1 cellular context compared by ENCODE assay signal in the genomic region with DNA sequence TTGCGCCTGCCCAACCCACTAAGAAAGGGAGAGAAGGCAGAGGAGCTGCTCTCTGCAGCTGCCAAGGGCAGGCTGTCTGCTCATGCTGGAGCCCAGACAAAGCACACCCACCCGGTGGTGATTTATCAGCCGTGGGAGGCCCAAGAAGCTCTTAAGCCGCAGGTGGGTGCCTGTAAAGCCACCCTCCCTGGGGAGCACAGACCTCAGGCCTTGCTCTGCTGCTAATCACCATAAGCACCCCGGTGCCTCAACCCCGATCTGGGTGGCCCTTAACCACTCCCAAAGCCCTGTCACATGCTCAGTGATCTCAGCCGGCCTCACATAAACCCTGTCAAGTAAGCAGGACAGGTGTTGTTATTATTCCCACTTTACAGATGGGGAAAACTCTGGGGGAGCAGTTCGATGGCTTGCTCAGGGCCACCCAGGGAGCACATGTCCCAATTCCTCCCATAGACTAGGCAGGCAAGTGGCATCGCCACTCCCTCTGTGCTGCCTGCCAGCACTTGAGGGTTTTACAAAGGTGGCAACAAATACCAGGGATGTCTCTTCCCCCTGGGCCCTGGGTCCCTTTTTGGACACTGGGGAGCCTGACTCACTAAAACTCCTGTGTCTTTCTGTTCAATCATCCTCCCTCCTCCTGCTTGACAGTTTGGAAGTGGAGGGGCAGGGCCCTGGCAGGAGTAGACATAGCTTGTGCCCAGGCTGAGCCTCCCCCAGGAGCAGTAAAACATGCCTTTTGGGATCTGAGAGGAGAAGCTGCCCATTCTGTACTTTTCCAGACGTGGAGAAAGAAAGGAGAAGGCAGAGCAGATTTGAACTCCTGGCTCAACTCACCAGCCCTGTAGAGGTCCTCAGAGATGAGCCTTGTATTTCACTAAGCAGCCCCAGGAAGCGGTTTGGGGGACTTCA.
TF ChIP-seq lines count a peak whose summit lies in the region.

No MANE protein-coding gene starts in this region.

TF ChIP-seq in GM12878, 131 proteins besides CTCF, POLR2A, EP300 and RAD21 (continued from another document and continues in another):
- TF ChIP-seq, protein P1, sequence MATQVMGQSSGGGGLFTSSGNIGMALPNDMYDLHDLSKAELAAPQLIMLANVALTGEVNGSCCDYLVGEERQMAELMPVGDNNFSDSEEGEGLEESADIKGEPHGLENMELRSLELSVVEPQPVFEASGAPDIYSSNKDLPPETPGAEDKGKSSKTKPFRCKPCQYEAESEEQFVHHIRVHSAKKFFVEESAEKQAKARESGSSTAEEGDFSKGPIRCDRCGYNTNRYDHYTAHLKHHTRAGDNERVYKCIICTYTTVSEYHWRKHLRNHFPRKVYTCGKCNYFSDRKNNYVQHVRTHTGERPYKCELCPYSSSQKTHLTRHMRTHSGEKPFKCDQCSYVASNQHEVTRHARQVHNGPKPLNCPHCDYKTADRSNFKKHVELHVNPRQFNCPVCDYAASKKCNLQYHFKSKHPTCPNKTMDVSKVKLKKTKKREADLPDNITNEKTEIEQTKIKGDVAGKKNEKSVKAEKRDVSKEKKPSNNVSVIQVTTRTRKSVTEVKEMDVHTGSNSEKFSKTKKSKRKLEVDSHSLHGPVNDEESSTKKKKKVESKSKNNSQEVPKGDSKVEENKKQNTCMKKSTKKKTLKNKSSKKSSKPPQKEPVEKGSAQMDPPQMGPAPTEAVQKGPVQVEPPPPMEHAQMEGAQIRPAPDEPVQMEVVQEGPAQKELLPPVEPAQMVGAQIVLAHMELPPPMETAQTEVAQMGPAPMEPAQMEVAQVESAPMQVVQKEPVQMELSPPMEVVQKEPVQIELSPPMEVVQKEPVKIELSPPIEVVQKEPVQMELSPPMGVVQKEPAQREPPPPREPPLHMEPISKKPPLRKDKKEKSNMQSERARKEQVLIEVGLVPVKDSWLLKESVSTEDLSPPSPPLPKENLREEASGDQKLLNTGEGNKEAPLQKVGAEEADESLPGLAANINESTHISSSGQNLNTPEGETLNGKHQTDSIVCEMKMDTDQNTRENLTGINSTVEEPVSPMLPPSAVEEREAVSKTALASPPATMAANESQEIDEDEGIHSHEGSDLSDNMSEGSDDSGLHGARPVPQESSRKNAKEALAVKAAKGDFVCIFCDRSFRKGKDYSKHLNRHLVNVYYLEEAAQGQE (IDR thresholded peaks at IDR 0.05; ENCODE audit: low read depth, low read length): no peak
- TF ChIP-seq NFIC (IDR thresholded peaks at IDR 0.05; ENCODE audit: low read depth, low read length) (no peak; the same call in 1 of the 2 replicates), SPI1 (IDR thresholded peaks at IDR 0.05; ENCODE audit: borderline replicate concordance, insufficient read depth, low read depth, low read length) (no peak), BHLHE40 (IDR thresholded peaks at IDR 0.05; ENCODE audit: borderline replicate concordance in 1 of 2, low read depth in 2 of 2, low read length in 1 of 2) (peak; percentile 89 to 92), NR2F1 (conservative IDR thresholded peaks at IDR 0.05) (peak; percentile 91), RB1 (IDR thresholded peaks at IDR 0.05; ENCODE audit: borderline replicate concordance) (no peak; the same call in 1 of the 2 replicates), IKZF2 (IDR thresholded peaks at IDR 0.05) (peak; percentile 80 to 85), MEF2B (IDR thresholded peaks at IDR 0.05; ENCODE audit: partially characterized antibody, poor library complexity, severe bottlenecking) (peak; percentile 99), IRF4 (IDR thresholded peaks at IDR 0.05; ENCODE audit: low read depth, low read length) (0 out of 2 replicates have a peak, but pooled peaks have one; percentile 45), KAT2A (conservative IDR thresholded peaks at IDR 0.05; ENCODE audit: control insufficient read depth, low read depth, low read length) (no peak), CHD4 (IDR thresholded peaks at IDR 0.05) (no peak), JUND (IDR thresholded peaks at IDR 0.05; ENCODE audit: low read depth, low read length) (peak; percentile 39; the same call in 1 of the 2 replicates), GABPA (IDR thresholded peaks at IDR 0.05; ENCODE audit: low read depth) (no peak), IKZF1 (conservative IDR thresholded peaks at IDR 0.05) (peak; percentile 91), ZNF384 (IDR thresholded peaks at IDR 0.05; ENCODE audit: borderline replicate concordance, low read depth, low read length) (peak; percentile 29; the same call in 1 of the 2 replicates), FOXK2 (IDR thresholded peaks at IDR 0.05) (no peak), CBFB (IDR thresholded peaks at IDR 0.05; ENCODE audit: low read depth) (peak; percentile 91), YBX1 (IDR thresholded peaks at IDR 0.05) (no peak), SP1 (IDR thresholded peaks at IDR 0.05; ENCODE audit: low read depth, low read length) (peak; percentile 83), ZSCAN29 (IDR thresholded peaks at IDR 0.05) (0 out of 2 replicates have a peak, but pooled peaks have one; percentile 21), ASH2L (IDR thresholded peaks at IDR 0.05; ENCODE audit: borderline replicate concordance, low read depth) (no peak), CEBPB (IDR thresholded peaks at IDR 0.05; ENCODE audit: borderline replicate concordance in 1 of 2, low read depth in 2 of 2, low read length in 2 of 2) (no peak), PML (IDR thresholded peaks at IDR 0.05; ENCODE audit: low read length) (no peak), DPF2 (IDR thresholded peaks at IDR 0.05) (peak; percentile 93), JUNB (IDR thresholded peaks at IDR 0.05) (no peak), CBX3 (IDR thresholded peaks at IDR 0.05; ENCODE audit: borderline replicate concordance, low read depth) (no peak), SMC3 (IDR thresholded peaks at IDR 0.05; ENCODE audit: borderline replicate concordance, low read length) (no peak)
- TF ChIP-seq, protein P2, sequence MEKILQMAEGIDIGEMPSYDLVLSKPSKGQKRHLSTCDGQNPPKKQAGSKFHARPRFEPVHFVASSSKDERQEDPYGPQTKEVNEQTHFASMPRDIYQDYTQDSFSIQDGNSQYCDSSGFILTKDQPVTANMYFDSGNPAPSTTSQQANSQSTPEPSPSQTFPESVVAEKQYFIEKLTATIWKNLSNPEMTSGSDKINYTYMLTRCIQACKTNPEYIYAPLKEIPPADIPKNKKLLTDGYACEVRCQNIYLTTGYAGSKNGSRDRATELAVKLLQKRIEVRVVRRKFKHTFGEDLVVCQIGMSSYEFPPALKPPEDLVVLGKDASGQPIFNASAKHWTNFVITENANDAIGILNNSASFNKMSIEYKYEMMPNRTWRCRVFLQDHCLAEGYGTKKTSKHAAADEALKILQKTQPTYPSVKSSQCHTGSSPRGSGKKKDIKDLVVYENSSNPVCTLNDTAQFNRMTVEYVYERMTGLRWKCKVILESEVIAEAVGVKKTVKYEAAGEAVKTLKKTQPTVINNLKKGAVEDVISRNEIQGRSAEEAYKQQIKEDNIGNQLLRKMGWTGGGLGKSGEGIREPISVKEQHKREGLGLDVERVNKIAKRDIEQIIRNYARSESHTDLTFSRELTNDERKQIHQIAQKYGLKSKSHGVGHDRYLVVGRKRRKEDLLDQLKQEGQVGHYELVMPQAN (conservative IDR thresholded peaks at IDR 0.05): no peak; the same call in 1 of the 2 replicates
- TF ChIP-seq, protein P3, sequence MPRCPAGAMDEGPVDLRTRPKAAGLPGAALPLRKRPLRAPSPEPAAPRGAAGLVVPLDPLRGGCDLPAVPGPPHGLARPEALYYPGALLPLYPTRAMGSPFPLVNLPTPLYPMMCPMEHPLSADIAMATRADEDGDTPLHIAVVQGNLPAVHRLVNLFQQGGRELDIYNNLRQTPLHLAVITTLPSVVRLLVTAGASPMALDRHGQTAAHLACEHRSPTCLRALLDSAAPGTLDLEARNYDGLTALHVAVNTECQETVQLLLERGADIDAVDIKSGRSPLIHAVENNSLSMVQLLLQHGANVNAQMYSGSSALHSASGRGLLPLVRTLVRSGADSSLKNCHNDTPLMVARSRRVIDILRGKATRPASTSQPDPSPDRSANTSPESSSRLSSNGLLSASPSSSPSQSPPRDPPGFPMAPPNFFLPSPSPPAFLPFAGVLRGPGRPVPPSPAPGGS (IDR thresholded peaks at IDR 0.05; ENCODE audit: borderline replicate concordance, insufficient read depth, low read depth, low read length, poor library complexity, severe bottlenecking): peak; percentile 89
- TF ChIP-seq, protein P4, sequence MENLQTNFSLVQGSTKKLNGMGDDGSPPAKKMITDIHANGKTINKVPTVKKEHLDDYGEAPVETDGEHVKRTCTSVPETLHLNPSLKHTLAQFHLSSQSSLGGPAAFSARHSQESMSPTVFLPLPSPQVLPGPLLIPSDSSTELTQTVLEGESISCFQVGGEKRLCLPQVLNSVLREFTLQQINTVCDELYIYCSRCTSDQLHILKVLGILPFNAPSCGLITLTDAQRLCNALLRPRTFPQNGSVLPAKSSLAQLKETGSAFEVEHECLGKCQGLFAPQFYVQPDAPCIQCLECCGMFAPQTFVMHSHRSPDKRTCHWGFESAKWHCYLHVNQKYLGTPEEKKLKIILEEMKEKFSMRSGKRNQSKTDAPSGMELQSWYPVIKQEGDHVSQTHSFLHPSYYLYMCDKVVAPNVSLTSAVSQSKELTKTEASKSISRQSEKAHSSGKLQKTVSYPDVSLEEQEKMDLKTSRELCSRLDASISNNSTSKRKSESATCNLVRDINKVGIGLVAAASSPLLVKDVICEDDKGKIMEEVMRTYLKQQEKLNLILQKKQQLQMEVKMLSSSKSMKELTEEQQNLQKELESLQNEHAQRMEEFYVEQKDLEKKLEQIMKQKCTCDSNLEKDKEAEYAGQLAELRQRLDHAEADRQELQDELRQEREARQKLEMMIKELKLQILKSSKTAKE (IDR thresholded peaks at IDR 0.05; ENCODE audit: low read depth, poor library complexity, severe bottlenecking): peak; percentile 94
- TF ChIP-seq, protein P5, sequence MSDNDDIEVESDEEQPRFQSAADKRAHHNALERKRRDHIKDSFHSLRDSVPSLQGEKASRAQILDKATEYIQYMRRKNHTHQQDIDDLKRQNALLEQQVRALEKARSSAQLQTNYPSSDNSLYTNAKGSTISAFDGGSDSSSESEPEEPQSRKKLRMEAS (IDR thresholded peaks at IDR 0.05; ENCODE audit: low read depth, low read length): no peak; the same call in 1 of the 2 replicates
- TF ChIP-seq, protein P6, sequence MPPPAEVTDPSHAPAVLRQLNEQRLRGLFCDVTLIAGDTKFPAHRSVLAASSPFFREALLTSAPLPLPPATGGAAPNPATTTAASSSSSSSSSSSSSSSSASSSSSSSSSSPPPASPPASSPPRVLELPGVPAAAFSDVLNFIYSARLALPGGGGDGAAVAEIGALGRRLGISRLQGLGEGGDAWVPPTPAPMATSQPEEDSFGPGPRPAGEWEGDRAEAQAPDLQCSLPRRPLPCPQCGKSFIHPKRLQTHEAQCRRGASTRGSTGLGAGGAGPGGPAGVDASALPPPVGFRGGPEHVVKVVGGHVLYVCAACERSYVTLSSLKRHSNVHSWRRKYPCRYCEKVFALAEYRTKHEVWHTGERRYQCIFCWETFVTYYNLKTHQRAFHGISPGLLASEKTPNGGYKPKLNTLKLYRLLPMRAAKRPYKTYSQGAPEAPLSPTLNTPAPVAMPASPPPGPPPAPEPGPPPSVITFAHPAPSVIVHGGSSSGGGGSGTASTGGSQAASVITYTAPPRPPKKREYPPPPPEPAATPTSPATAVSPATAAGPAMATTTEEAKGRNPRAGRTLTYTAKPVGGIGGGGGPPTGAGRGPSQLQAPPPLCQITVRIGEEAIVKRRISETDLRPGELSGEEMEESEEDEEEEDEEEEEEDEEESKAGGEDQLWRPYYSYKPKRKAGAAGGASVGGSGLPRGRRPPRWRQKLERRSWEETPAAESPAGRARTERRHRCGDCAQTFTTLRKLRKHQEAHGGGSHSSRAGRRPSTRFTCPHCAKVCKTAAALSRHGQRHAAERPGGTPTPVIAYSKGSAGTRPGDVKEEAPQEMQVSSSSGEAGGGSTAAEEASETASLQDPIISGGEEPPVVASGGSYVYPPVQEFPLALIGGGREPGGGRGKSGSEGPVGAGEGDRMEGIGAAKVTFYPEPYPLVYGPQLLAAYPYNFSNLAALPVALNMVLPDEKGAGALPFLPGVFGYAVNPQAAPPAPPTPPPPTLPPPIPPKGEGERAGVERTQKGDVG (CRISPR knock-in tag; IDR thresholded peaks at IDR 0.05): no peak
- TF ChIP-seq, protein P7, sequence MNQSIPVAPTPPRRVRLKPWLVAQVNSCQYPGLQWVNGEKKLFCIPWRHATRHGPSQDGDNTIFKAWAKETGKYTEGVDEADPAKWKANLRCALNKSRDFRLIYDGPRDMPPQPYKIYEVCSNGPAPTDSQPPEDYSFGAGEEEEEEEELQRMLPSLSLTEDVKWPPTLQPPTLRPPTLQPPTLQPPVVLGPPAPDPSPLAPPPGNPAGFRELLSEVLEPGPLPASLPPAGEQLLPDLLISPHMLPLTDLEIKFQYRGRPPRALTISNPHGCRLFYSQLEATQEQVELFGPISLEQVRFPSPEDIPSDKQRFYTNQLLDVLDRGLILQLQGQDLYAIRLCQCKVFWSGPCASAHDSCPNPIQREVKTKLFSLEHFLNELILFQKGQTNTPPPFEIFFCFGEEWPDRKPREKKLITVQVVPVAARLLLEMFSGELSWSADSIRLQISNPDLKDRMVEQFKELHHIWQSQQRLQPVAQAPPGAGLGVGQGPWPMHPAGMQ (IDR thresholded peaks at IDR 0.05; ENCODE audit: borderline replicate concordance): no peak
- TF ChIP-seq, protein P8, sequence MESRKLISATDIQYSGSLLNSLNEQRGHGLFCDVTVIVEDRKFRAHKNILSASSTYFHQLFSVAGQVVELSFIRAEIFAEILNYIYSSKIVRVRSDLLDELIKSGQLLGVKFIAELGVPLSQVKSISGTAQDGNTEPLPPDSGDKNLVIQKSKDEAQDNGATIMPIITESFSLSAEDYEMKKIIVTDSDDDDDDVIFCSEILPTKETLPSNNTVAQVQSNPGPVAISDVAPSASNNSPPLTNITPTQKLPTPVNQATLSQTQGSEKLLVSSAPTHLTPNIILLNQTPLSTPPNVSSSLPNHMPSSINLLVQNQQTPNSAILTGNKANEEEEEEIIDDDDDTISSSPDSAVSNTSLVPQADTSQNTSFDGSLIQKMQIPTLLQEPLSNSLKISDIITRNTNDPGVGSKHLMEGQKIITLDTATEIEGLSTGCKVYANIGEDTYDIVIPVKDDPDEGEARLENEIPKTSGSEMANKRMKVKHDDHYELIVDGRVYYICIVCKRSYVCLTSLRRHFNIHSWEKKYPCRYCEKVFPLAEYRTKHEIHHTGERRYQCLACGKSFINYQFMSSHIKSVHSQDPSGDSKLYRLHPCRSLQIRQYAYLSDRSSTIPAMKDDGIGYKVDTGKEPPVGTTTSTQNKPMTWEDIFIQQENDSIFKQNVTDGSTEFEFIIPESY (IDR thresholded peaks at IDR 0.05): no peak
